1 cellular context compared by ENCODE assay signal in genomic region chr13:41398494-41399190, GRCh38.
TF ChIP-seq lines count a peak whose summit lies in the region.

No MANE protein-coding gene starts in this region.

TF ChIP-seq in WTC11, 78 proteins besides CTCF, POLR2A, EP300 and RAD21 (continued from another document):
- TF ChIP-seq ZBTB43 (CRISPR knock-in tag; IDR thresholded peaks at IDR 0.05) (no peak), FOXK1 (CRISPR knock-in tag; IDR thresholded peaks at IDR 0.05) (no peak), ELF4 (CRISPR knock-in tag; IDR thresholded peaks at IDR 0.05; ENCODE audit: low read depth) (no peak), GRHL2 (CRISPR knock-in tag; IDR thresholded peaks at IDR 0.05; ENCODE audit: insufficient replicate concordance, severe bottlenecking) (no peak), TEAD1 (CRISPR knock-in tag; IDR thresholded peaks at IDR 0.05) (no peak), RELA (CRISPR knock-in tag; IDR thresholded peaks at IDR 0.05; ENCODE audit: borderline replicate concordance) (no peak), ZNF138 (CRISPR knock-in tag; conservative IDR thresholded peaks at IDR 0.05) (no peak), ATF6 (CRISPR knock-in tag; IDR thresholded peaks at IDR 0.05) (no peak), SMAD3 (CRISPR knock-in tag; IDR thresholded peaks at IDR 0.05; ENCODE audit: borderline replicate concordance) (no peak), ZBTB21 (CRISPR knock-in tag; IDR thresholded peaks at IDR 0.05; ENCODE audit: borderline replicate concordance) (no peak), ZNF671 (CRISPR knock-in tag; IDR thresholded peaks at IDR 0.05) (no peak), HMGA2 (CRISPR knock-in tag; IDR thresholded peaks at IDR 0.05) (no peak), IRF1 (CRISPR knock-in tag; IDR thresholded peaks at IDR 0.05) (no peak), KAT7 (CRISPR knock-in tag; IDR thresholded peaks at IDR 0.05; ENCODE audit: borderline replicate concordance) (no peak), PRRX2 (CRISPR knock-in tag; IDR thresholded peaks at IDR 0.05) (no peak)
- TF ChIP-seq, protein P1, sequence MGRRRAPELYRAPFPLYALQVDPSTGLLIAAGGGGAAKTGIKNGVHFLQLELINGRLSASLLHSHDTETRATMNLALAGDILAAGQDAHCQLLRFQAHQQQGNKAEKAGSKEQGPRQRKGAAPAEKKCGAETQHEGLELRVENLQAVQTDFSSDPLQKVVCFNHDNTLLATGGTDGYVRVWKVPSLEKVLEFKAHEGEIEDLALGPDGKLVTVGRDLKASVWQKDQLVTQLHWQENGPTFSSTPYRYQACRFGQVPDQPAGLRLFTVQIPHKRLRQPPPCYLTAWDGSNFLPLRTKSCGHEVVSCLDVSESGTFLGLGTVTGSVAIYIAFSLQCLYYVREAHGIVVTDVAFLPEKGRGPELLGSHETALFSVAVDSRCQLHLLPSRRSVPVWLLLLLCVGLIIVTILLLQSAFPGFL (CRISPR knock-in tag; IDR thresholded peaks at IDR 0.05; ENCODE audit: borderline replicate concordance) = no peak
- TF ChIP-seq, protein P2, sequence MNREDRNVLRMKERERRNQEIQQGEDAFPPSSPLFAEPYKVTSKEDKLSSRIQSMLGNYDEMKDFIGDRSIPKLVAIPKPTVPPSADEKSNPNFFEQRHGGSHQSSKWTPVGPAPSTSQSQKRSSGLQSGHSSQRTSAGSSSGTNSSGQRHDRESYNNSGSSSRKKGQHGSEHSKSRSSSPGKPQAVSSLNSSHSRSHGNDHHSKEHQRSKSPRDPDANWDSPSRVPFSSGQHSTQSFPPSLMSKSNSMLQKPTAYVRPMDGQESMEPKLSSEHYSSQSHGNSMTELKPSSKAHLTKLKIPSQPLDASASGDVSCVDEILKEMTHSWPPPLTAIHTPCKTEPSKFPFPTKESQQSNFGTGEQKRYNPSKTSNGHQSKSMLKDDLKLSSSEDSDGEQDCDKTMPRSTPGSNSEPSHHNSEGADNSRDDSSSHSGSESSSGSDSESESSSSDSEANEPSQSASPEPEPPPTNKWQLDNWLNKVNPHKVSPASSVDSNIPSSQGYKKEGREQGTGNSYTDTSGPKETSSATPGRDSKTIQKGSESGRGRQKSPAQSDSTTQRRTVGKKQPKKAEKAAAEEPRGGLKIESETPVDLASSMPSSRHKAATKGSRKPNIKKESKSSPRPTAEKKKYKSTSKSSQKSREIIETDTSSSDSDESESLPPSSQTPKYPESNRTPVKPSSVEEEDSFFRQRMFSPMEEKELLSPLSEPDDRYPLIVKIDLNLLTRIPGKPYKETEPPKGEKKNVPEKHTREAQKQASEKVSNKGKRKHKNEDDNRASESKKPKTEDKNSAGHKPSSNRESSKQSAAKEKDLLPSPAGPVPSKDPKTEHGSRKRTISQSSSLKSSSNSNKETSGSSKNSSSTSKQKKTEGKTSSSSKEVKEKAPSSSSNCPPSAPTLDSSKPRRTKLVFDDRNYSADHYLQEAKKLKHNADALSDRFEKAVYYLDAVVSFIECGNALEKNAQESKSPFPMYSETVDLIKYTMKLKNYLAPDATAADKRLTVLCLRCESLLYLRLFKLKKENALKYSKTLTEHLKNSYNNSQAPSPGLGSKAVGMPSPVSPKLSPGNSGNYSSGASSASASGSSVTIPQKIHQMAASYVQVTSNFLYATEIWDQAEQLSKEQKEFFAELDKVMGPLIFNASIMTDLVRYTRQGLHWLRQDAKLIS (CRISPR knock-in tag; IDR thresholded peaks at IDR 0.05; ENCODE audit: borderline replicate concordance) = no peak
TF ChIP-seq in WTC11: peak in this region for 0.
